In the genomic region with DNA sequence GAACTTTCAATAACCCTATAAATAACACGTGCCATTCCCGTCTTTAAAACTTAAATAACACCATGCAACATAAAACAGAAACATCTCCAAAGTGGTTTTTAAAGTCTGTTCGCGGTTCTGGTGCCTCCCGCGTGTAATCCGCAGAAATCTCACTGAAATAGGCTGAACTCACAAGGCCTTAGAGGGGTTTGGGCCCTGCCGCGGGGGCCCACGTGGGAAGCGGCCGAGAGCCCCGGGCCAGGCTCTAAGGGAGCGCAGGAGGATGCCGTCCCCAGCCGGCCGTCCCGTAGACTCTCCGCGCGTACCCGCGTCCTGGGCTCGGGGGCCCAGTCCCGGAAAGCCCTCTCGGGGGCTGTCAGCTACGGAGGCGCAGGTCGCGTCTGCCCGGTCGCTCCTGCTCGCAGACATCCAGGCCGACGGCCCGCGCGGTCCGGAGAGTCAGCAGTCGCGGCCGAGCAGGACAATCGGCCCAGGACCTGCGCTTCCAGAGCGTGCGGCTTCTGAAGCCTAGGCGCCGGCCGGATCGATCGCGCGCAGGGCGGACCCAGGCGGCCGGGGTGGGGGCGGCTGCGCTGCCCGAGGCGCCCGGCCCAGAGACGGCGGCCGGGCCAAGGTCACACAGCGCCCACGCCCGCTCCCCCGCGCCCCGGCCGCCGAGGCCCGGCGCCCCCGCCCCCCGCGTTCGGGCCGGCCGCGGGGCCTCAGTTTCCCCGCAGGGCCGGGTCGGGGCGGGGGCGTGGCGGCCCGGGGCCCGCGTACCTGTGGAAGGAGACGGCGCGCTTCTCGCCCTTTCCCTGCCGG, we compare ENCODE assay signal across 8 cellular contexts. TPM values are rescaled to one million over a fixed set of nuclear protein-coding genes. Genes with fewer than 3 reads are reported as not detected.
DNase-seq lines count a peak whose midpoint lies in the region; ATAC-seq and TF ChIP-seq lines count a peak whose summit lies in the region.

No MANE protein-coding gene starts in this region.

- 1% methylated on average over 15 to 37 of the region's 95 CpGs for WGBS in lower leg skin, 2 donors

- CTCF ChIA-PET in CD8-positive, alpha-beta T cell (lab: Charles Lee): no interaction called here

- TF ChIP-seq CTCF in CD8-positive, alpha-beta T cell (IDR thresholded peaks at IDR 0.05): no peak
- TF ChIP-seq CTCF in choroid plexus epithelial cell (conservative IDR thresholded peaks at IDR 0.05; ENCODE audit: low read depth, low read length): no peak
- TF ChIP-seq CTCF in lower leg skin (IDR thresholded peaks at IDR 0.05): no peak

- peak overlapping the region; percentile 40 for H3K27ac ChIP-seq in CD8-positive, alpha-beta T cell (ENCODE audit: low read depth, low read length)

- DNase-seq in CD8-positive, alpha-beta T cell: peak in 4 of 7 experiments; percentile 9 to 59 (median 26)
- DNase-seq in choroid plexus epithelial cell (ENCODE audit: low read depth) (peak; percentile 37), lower leg skin (ENCODE audit: low spot score in 2 of 2) (peak in 1 of 2 donors; percentile 87), SHP77 (lab: John Stamatoyannopoulos, UW) (no peak)

- no peaks in the 10 kb centered on the region for H3K9me3 Mint-ChIP-seq in CD8-positive, alpha-beta T cell
- peaks cover 3% of the 10 kb centered on the region for H3K9me3 Mint-ChIP-seq in T-helper 1 cell treated with Interleukin-12 subunit alpha and Interleukin-12 subunit beta and Interleukin-4 antibody, amounts not matched to agents 30 μg/mL and 1 μg/mL, for 36 hours
- H3K9me3 Mint-ChIP-seq in stimulated activated memory B cell treated with anti-CD40 and anti-IgM and Interleukin-4, amounts not matched to agents 10 μg/mL and 1 μg/mL and 100 μg/mL, for 72 hours: no peaks in the 10 kb centered on the region

- TF ChIP-seq POLR2A in lower leg skin (IDR thresholded peaks at IDR 0.05): no peak

- POLR2A ChIA-PET in CD8-positive, alpha-beta T cell (lab: Charles Lee): interaction anchor here (1.0 to 1.8 kb wide), 2 partner anchors 18 to 50 kb away, joined by 3 to 5 read pairs; partner anchors contain the start of gene DTYMK

- no peaks in the 10 kb centered on the region for H3K27me3 Mint-ChIP-seq in CD8-positive, alpha-beta T cell (ENCODE audit: low read depth)
- H3K27me3 Mint-ChIP-seq in T-helper 1 cell treated with Interleukin-12 subunit alpha and Interleukin-12 subunit beta and Interleukin-4 antibody, amounts not matched to agents 30 μg/mL and 1 μg/mL, for 36 hours (ENCODE audit: low read depth): no peaks in the 10 kb centered on the region
- H3K27me3 Mint-ChIP-seq in stimulated activated memory B cell treated with anti-CD40 and anti-IgM and Interleukin-4, amounts not matched to agents 10 μg/mL and 1 μg/mL and 100 μg/mL, for 72 hours: no peaks in the 10 kb centered on the region

- H3K9me3 ChIP-seq in CD8-positive, alpha-beta T cell (ENCODE audit: low read length): no peaks in the 10 kb centered on the region

- H3K4me1 Mint-ChIP-seq in CD8-positive, alpha-beta T cell (ENCODE audit: low read depth): peaks cover 47% of the 10 kb centered on the region
- H3K4me1 Mint-ChIP-seq in T-helper 1 cell treated with Interleukin-12 subunit alpha and Interleukin-12 subunit beta and Interleukin-4 antibody, amounts not matched to agents 30 μg/mL and 1 μg/mL, for 36 hours (ENCODE audit: low read depth): peaks cover 29% of the 10 kb centered on the region
- H3K4me1 Mint-ChIP-seq in stimulated activated memory B cell treated with anti-CD40 and anti-IgM and Interleukin-4, amounts not matched to agents 10 μg/mL and 1 μg/mL and 100 μg/mL, for 72 hours: peaks cover 59% of the 10 kb centered on the region

- H3K27me3 ChIP-seq in CD8-positive, alpha-beta T cell (ENCODE audit: insufficient read depth, low read length): no peaks in the 10 kb centered on the region

- peaks cover 29% of the 10 kb centered on the region for H3K36me3 Mint-ChIP-seq in CD8-positive, alpha-beta T cell
- H3K36me3 Mint-ChIP-seq in T-helper 1 cell treated with Interleukin-12 subunit alpha and Interleukin-12 subunit beta and Interleukin-4 antibody, amounts not matched to agents 30 μg/mL and 1 μg/mL, for 36 hours (ENCODE audit: low read depth): peaks cover 20% of the 10 kb centered on the region
- peaks cover 34% of the 10 kb centered on the region for H3K36me3 Mint-ChIP-seq in stimulated activated memory B cell treated with anti-CD40 and anti-IgM and Interleukin-4, amounts not matched to agents 10 μg/mL and 1 μg/mL and 100 μg/mL, for 72 hours

- intact Hi-C loops in CD8-positive, alpha-beta T cell (cut with DNase I, micrococcal nuclease): loop anchor here (1.0 to 5.0 kb wide), 2 partner anchors 18 to 129 kb away; partner anchors contain the start of gene STK25 (in 1 of the 2)
- intact Hi-C loops in lower leg skin (cut with DNase I; ENCODE audit: low total_unique reads): no loop called here

- H3K4me1 ChIP-seq in CD8-positive, alpha-beta T cell (ENCODE audit: insufficient read depth, low read length): peaks cover 37% of the 10 kb centered on the region

- peak overlapping the region; percentile 84 for H3K4me3 Mint-ChIP-seq in CD8-positive, alpha-beta T cell
- peak overlapping the region; percentile 76 for H3K4me3 Mint-ChIP-seq in T-helper 1 cell treated with Interleukin-12 subunit alpha and Interleukin-12 subunit beta and Interleukin-4 antibody, amounts not matched to agents 30 μg/mL and 1 μg/mL, for 36 hours
- peak overlapping the region; percentile 77 for H3K4me3 Mint-ChIP-seq in stimulated activated memory B cell treated with anti-CD40 and anti-IgM and Interleukin-4, amounts not matched to agents 10 μg/mL and 1 μg/mL and 100 μg/mL, for 72 hours

- peak; percentile 14 for ATAC-seq in CD8-positive, alpha-beta T cell
- ATAC-seq in GM19395 (IDR thresholded peaks at IDR 0.05; ENCODE audit: unreplicated experiment): peak; percentile 36
- ATAC-seq in HG03439 (IDR thresholded peaks at IDR 0.05; ENCODE audit: unreplicated experiment): peak; percentile 24
- ATAC-seq in stimulated activated memory B cell treated with anti-CD40 and anti-IgM and Interleukin-4, amounts not matched to agents 10 μg/mL and 1 μg/mL and 100 μg/mL, for 72 hours: peak; percentile 71

- H3K4me3 ChIP-seq in CD8-positive, alpha-beta T cell (ENCODE audit: low read depth, low read length): peak overlapping the region; percentile 57
- peak overlapping the region; percentile 95 for H3K4me3 ChIP-seq in choroid plexus epithelial cell (ENCODE audit: low read depth, low read length)
- H3K4me3 ChIP-seq in lower leg skin (ENCODE audit: low read depth, poor library complexity, severe bottlenecking): peak overlapping the region; percentile 51

- H3K27ac Mint-ChIP-seq in CD8-positive, alpha-beta T cell: peak overlapping the region; percentile 69
- H3K27ac Mint-ChIP-seq in T-helper 1 cell treated with Interleukin-12 subunit alpha and Interleukin-12 subunit beta and Interleukin-4 antibody, amounts not matched to agents 30 μg/mL and 1 μg/mL, for 36 hours: peak overlapping the region; percentile 57
- peak overlapping the region; percentile 66 for H3K27ac Mint-ChIP-seq in stimulated activated memory B cell treated with anti-CD40 and anti-IgM and Interleukin-4, amounts not matched to agents 10 μg/mL and 1 μg/mL and 100 μg/mL, for 72 hours

- H3K36me3 ChIP-seq in CD8-positive, alpha-beta T cell (ENCODE audit: insufficient read depth, low read length): peaks cover 11% of the 10 kb centered on the region

RNA-seq across cellular contexts. Expression of gene THAP4, which starts 0.6 kb away (rescaled TPM):
- 10 to 100 TPM; 19.5 to 24.3 TPM for total RNA-seq in CD8-positive, alpha-beta T cell
- 10 to 100 TPM; 52.4 to 60.7 (median 58.3) TPM for total RNA-seq in lower leg skin

RNA-seq across cellular contexts. Expression of gene ATG4B, which starts 1.1 kb away (rescaled TPM):
- 10 to 100 TPM; 94.0 to 94.5 TPM for total RNA-seq in CD8-positive, alpha-beta T cell
- total RNA-seq in lower leg skin: 10 to 100 TPM; 48.4 to 86.2 (median 63.3) TPM

RNA-seq across cellular contexts. Expression of gene DTYMK, which starts 50.2 kb away (rescaled TPM):
- 1 to 10 TPM; 3.7 to 6.0 TPM for total RNA-seq in CD8-positive, alpha-beta T cell
- total RNA-seq in lower leg skin: 10 to 100 TPM in 3 of 4 donors, 1 to 10 TPM in 1; 6.6 to 16.2 (median 12.0) TPM

Comparison
In these comparisons a context has a peak if more than half of its experiments do, and no peak if none do; other contexts are left out.
1. ATAC-seq: peak in every context shown above with its lines; median percentile 71 in stimulated activated memory B cell treated with anti-CD40 and anti-IgM and Interleukin-4, amounts not matched to agents 10 μg/mL and 1 μg/mL and 100 μg/mL, for 72 hours; 36 in GM19395; 24 in HG03439; 14 in CD8-positive, alpha-beta T cell.
2. DNase-seq: peak in CD8-positive, alpha-beta T cell (4 of 7) and choroid plexus epithelial cell (single experiment); none in SHP77 (0 of 2).
3. Peak in every context shown above with its lines, with median percentiles within 50 percentile points of each other: H3K4me3 ChIP-seq, H3K27ac Mint-ChIP-seq and H3K4me3 Mint-ChIP-seq.